In the genomic region with DNA sequence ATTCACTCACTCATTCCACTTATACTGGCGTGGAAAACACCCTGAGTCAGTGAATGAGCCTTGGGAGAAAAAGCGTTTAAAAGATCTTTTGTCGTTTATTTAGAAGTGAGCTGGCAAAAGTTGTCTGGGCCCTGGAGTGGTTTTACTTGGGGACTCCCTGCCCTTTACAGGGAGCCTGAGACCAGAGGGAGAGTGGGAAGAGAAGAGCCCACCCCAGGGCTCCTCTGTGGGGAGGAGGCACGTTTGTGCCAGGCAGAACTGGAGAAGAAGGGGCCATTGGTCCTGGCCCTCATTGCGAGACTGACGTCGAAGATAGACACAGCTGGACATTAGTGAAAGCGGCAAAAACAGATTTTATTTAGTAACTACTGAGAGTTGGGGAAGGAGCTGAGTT, we compare ENCODE assay signal across 17 cellular contexts. TPM values are rescaled to one million over a fixed set of nuclear protein-coding genes. Genes with fewer than 3 reads are reported as not detected.
DNase-seq lines count a peak whose midpoint lies in the region; TF ChIP-seq lines count a peak whose summit lies in the region.
"Had no signal": no experiment of that assay in that cellular context is flagged by ENCODE, and none has a peak within 500 bp of the region (broad histone marks: within the 10 kb centered on the region; RNA-seq: fewer than 3 reads in every experiment).

No MANE protein-coding gene starts in this region.

- H3K4me3 ChIP-seq in Loucy (ENCODE audit: low read length, poor library complexity, severe bottlenecking): no peak overlapping the region
- no peak overlapping the region for H3K4me3 ChIP-seq in neuronal stem cell (ENCODE audit: low read length in 2 of 2)
- H3K4me3 ChIP-seq: A549, GM23248 had no signal

- H2BK120ac ChIP-seq in neuronal stem cell (ENCODE audit: low read depth, low read length): no peak overlapping the region

- no peak overlapping the region for H3K27ac ChIP-seq in neuronal stem cell (replicated peaks; ENCODE audit: low read length)
- H3K27ac ChIP-seq: A549, GM23248 had no signal

- H2AFZ ChIP-seq in Loucy (ENCODE audit: low read length) (0 out of 2 replicates have a peak overlapping the region, but pooled peaks have one; percentile 95), neuronal stem cell (ENCODE audit: low read length) (peak overlapping the region; percentile 12)
- H2AFZ ChIP-seq: GM23248 had no signal

- no peak overlapping the region for H3K4me2 ChIP-seq in Loucy (ENCODE audit: low read depth, low read length, poor library complexity, severe bottlenecking)
- H3K4me2 ChIP-seq in neuronal stem cell (ENCODE audit: insufficient read depth, low read length, poor library complexity, severe bottlenecking): no peak overlapping the region

- H4K8ac ChIP-seq in neuronal stem cell (ENCODE audit: low read depth, low read length): no peak overlapping the region

- no peak overlapping the region for H3K14ac ChIP-seq in neuronal stem cell (ENCODE audit: low read length)

- H2BK15ac ChIP-seq in neuronal stem cell (ENCODE audit: low read length): no peak overlapping the region

- H2AK5ac ChIP-seq in neuronal stem cell (ENCODE audit: low read depth, low read length): no peak overlapping the region

- no peaks in the 10 kb centered on the region for H3K9me2 ChIP-seq in Loucy (replicated peaks; ENCODE audit: low read depth, low read length)

- H3K36me3 ChIP-seq in Loucy (ENCODE audit: insufficient read depth, low read length): no peaks in the 10 kb centered on the region
- H3K36me3 ChIP-seq in neuronal stem cell (replicated peaks in 1 of 2; ENCODE audit: control insufficient read depth in 2 of 2, insufficient read depth in 2 of 2, low read length in 2 of 2): no peaks in the 10 kb centered on the region

- H3K9me3 ChIP-seq in Loucy (ENCODE audit: insufficient read depth, low read depth, low read length): no peaks in the 10 kb centered on the region
- H3K9me3 ChIP-seq in neuronal stem cell (replicated peaks in 1 of 2; ENCODE audit: control insufficient read depth in 2 of 2, insufficient read depth in 1 of 2, low read depth in 1 of 2, low read length in 2 of 2): no peaks in the 10 kb centered on the region
- H3K9me3 ChIP-seq: A549 had no signal

- H3K27me3 ChIP-seq in Loucy (ENCODE audit: insufficient read depth, low read length, poor library complexity, severe bottlenecking) (no peaks in the 10 kb centered on the region), neuronal stem cell (ENCODE audit: control insufficient read depth in 3 of 3, insufficient read depth in 3 of 3, low read depth in 1 of 3, low read length in 3 of 3) (peaks cover 0 to 9% (median 0%) of the 10 kb centered on the region in 3 experiments)

- no peak overlapping the region for H2BK12ac ChIP-seq in neuronal stem cell (ENCODE audit: low read length)

- H3F3A ChIP-seq in Loucy (ENCODE audit: low read depth): no peaks in the 10 kb centered on the region

- no peaks in the 10 kb centered on the region for H3K4me1 ChIP-seq in Loucy (ENCODE audit: insufficient read depth, low read length, poor library complexity, severe bottlenecking)
- peaks cover 0 to 6% of the 10 kb centered on the region in 2 donors for H3K4me1 ChIP-seq in neuronal stem cell (ENCODE audit: control insufficient read depth in 2 of 2, insufficient read depth in 1 of 2, low read depth in 1 of 2, low read length in 2 of 2)

- WGBS in neuronal stem cell (ENCODE audit: extremely low coverage in 2 of 2, insufficient read length in 2 of 2, insufficient replicate concordance in 1 of 2), 2 donors: no CpG with 5 or more reads among the region's 8 CpGs

- no peak overlapping the region for H3K23ac ChIP-seq in neuronal stem cell (ENCODE audit: low read depth, low read length, poor library complexity)

- H2BK5ac ChIP-seq in neuronal stem cell (ENCODE audit: low read length): no peak overlapping the region

- H3K4ac ChIP-seq in neuronal stem cell (ENCODE audit: low read length): no peak overlapping the region

- H4K20me1 ChIP-seq in Loucy (ENCODE audit: insufficient read depth, low read length, poor library complexity, severe bottlenecking): no peaks in the 10 kb centered on the region

- H3K18ac ChIP-seq in neuronal stem cell (ENCODE audit: low read length): no peak overlapping the region

- peak; percentile 32 for DNase-seq in islet precursor cell
- DNase-seq in neuronal stem cell (ENCODE audit: low spot score): no peak
- DNase-seq in NCI-H1105 treated with DMSO at 0.1 percent for 48 hours (lab: John Stamatoyannopoulos, UW): no peak
- no peak for DNase-seq in midbrain (lab: John Stamatoyannopoulos, UW)
- no peak for DNase-seq in NK-92 (lab: John Stamatoyannopoulos, UW; ENCODE audit: unreplicated experiment)
- DNase-seq: 8988T; C1 segment of cervical spinal cord; Calu3; CD4-positive, alpha-beta memory T cell; DMS79 treated with DMSO at 0.1 percent for 48 hours; GF-D8; H7; HCEC 1CT had no signal

- no peaks in the 10 kb centered on the region for H3K79me2 ChIP-seq in Loucy (ENCODE audit: insufficient read depth, low read length)

- H3K9ac ChIP-seq in Loucy (ENCODE audit: low read depth, low read length, poor library complexity, severe bottlenecking) (no peak overlapping the region), neuronal stem cell (ENCODE audit: low read depth, low read length, poor library complexity) (no peak overlapping the region)
- H3K9ac ChIP-seq: GM23248 had no signal

- no peak overlapping the region for H4K91ac ChIP-seq in neuronal stem cell (ENCODE audit: low read depth, low read length, poor library complexity)

- no peaks in the 10 kb centered on the region for H3K79me1 ChIP-seq in neuronal stem cell (ENCODE audit: low read depth, low read length)

- TF ChIP-seq CTCF in Loucy (conservative IDR thresholded peaks at IDR 0.05; ENCODE audit: low read length): no peak

RNA-seq across cellular contexts. Expression of a gene that starts 25.7 kb away (rescaled TPM):
- polyA plus RNA-seq in neuronal stem cell (2013, experiment 1 of 2): not detected
- polyA plus RNA-seq in neuronal stem cell (2013, experiment 2 of 2): not detected
- polyA plus RNA-seq: A549; BJ; CD4-positive, alpha-beta memory T cell; GM23248 had no signal
